ENCODE assay signal across 8 cellular contexts in genomic region chr16:29806096-29806579, GRCh38. TPM values are rescaled to one million over a fixed set of nuclear protein-coding genes. Genes with fewer than 3 reads are reported as not detected.
DNase-seq lines count a peak whose midpoint lies in the region; ATAC-seq, FAIRE-seq and TF ChIP-seq lines count a peak whose summit lies in the region.

TSS of gene MAZ (plus strand) at chr16:29806529. CDS start at chr16:29806702, 173 bp downstream.

- intact Hi-C loops in GM12878 (cut with micrococcal nuclease; ENCODE audit: unreplicated experiment), result loop anchor here (5.0 kb wide), 1 partner anchor 104 kb away; no protein-coding TSS in a partner anchor

- H2AFZ ChIP-seq in GM12878 (ENCODE audit: control insufficient read depth, low read depth, low read length), result peak within 1 kb of the TSS; percentile 61

- H3K9ac ChIP-seq in GM12878 (ENCODE audit: control insufficient read depth, insufficient read depth, low read length), result peak within 1 kb of the TSS; percentile 92
- peak within 1 kb of the TSS; percentile 92 for H3K9ac ChIP-seq in iPS-15b (ENCODE audit: low read depth, low read length)

- SMC1A ChIA-PET in GM12878 (lab: Charles Lee; ENCODE audit: uncharacterized antibody, unreplicated experiment), result no interaction called here

- H3K4me3 ChIP-seq in BJ (ENCODE audit: low read depth, low read length), result peak within 1 kb of the TSS; percentile 67
- peak within 1 kb of the TSS; percentile 76 to 84 (median 78) for H3K4me3 ChIP-seq in Peyer's patch
- H3K4me3 ChIP-seq in GM12878, result peak within 1 kb of the TSS; percentile 90
- peak within 1 kb of the TSS; percentile 90 for H3K4me3 ChIP-seq in iPS-15b (ENCODE audit: low read depth, low read length)
- H3K4me3 ChIP-seq in small intestine (ENCODE audit: low read depth in 1 of 2, low read length in 2 of 2), result peak within 1 kb of the TSS; percentile 84 to 97

- no peak for TF ChIP-seq EP300 in GM12878 (IDR thresholded peaks at IDR 0.05; ENCODE audit: borderline replicate concordance in 1 of 2, control insufficient read depth in 1 of 2, low read depth in 2 of 2, low read length in 2 of 2)

- no CpG with 5 or more reads among the region's 67 CpGs for WGBS in GM12878 (ENCODE audit: insufficient coverage, insufficient replicate concordance, low lambda C conversion rate, missing lambda C conversion rate)
- 1% methylated on average over 49 of the region's 67 CpGs; no CpG with 5 or more reads in 2 of the 3 donors for WGBS in small intestine, 3 donors

- TF ChIP-seq POLR2A in Peyer's patch (IDR thresholded peaks at IDR 0.05) (no peak), GM12878 (IDR thresholded peaks at IDR 0.05; ENCODE audit: low read depth, low read length) (no peak)

- peak; percentile 1 for ATAC-seq in GM21528 (IDR thresholded peaks at IDR 0.05; ENCODE audit: low FRiP score, unreplicated experiment)
- no peak for ATAC-seq in GM12878
- ATAC-seq in GM21423 (IDR thresholded peaks at IDR 0.05; ENCODE audit: unreplicated experiment), result no peak

- TF ChIP-seq RAD21 in GM12878 (IDR thresholded peaks at IDR 0.05; ENCODE audit: insufficient read depth, low read depth, low read length), result no peak

- CTCF ChIA-PET in BJ (lab: Yijun Ruan, JAX), result interaction anchor here (2.8 to 3.0 kb wide), 3 partner anchors 10 to 42 kb away, joined by 15 to 30 read pairs (median 15); partner anchors contain the start of genes MVP and PAGR1
- CTCF ChIA-PET in GM12878 (lab: Yijun Ruan, JAX), result no interaction called here

- POLR2A ChIA-PET in BJ (lab: Charles Lee) (no interaction called here), GM12878 (lab: Charles Lee) (interaction anchor here (1.3 to 4.0 kb wide), 3 partner anchors 9 to 16 kb away, joined by 13 to 40 read pairs (median 13); partner anchors contain the start of genes KIF22, MVP and PAGR1)

- H3K4me1 ChIP-seq in Peyer's patch, result peaks cover 4 to 41% (median 27%) of the 10 kb centered on the region in 4 donors
- peaks cover 28% of the 10 kb centered on the region for H3K4me1 ChIP-seq in GM12878 (ENCODE audit: control insufficient read depth, insufficient read depth, low read length)
- peaks cover 16% of the 10 kb centered on the region for H3K4me1 ChIP-seq in iPS-15b (ENCODE audit: control insufficient read depth, insufficient read depth, low read length)
- H3K4me1 ChIP-seq in small intestine (ENCODE audit: control insufficient read depth in 2 of 2, insufficient read depth in 1 of 2, low read depth in 1 of 2, low read length in 1 of 2), result peaks cover 4 to 16% of the 10 kb centered on the region in 2 donors

- no peak for TF ChIP-seq CTCF in BJ (IDR thresholded peaks at IDR 0.05; ENCODE audit: insufficient read depth, low read depth, low read length)
- no peak for TF ChIP-seq CTCF in Peyer's patch (IDR thresholded peaks at IDR 0.05)
- no peak for TF ChIP-seq CTCF in GM12878 (IDR thresholded peaks at IDR 0.05 in 2 of 3, conservative IDR thresholded peaks at IDR 0.05 in 1 of 3; ENCODE audit: control insufficient read depth in 2 of 3, extremely low read depth in 1 of 3, insufficient read depth in 1 of 3, low read depth in 3 of 3, low read length in 3 of 3)

- DNase-seq in BJ (ENCODE audit: low read depth) (no peak), Peyer's patch (peak in 2 of 3 donors; percentile 74 to 86), GM12878 (ENCODE audit: low read depth, low spot score) (no peak), small intestine (no peak), NCI-H748 treated with DMSO at 0.1 percent for 48 hours (lab: John Stamatoyannopoulos, UW) (no peak)

- no peaks in the 10 kb centered on the region for H3K27me3 ChIP-seq in BJ (ENCODE audit: control insufficient read depth, insufficient read depth, low read length)
- H3K27me3 ChIP-seq in Peyer's patch, result no peaks in the 10 kb centered on the region
- no peaks in the 10 kb centered on the region for H3K27me3 ChIP-seq in GM12878 (replicated peaks in 1 of 2; ENCODE audit: control insufficient read depth in 2 of 2, insufficient read depth in 2 of 2, low read length in 1 of 2)
- H3K27me3 ChIP-seq in iPS-15b (ENCODE audit: control insufficient read depth, insufficient read depth, low read length), result no peaks in the 10 kb centered on the region
- H3K27me3 ChIP-seq in small intestine (ENCODE audit: control insufficient read depth in 2 of 2, insufficient read depth in 2 of 2, low read length in 2 of 2), result no peaks in the 10 kb centered on the region

- FAIRE-seq in GM12878 (lab: Jason Lieb, UNC) (no peak), small intestine (lab: Jason Lieb, UNC) (no peak)

- RAD21 ChIA-PET in GM12878 (lab: Charles Lee; ENCODE audit: unreplicated experiment), result interaction anchor here (0.6 to 2.2 kb wide), 2 partner anchors 10 to 14 kb away, joined by 3 to 24 read pairs; partner anchors contain the start of genes MVP and PAGR1

- H3K4me2 ChIP-seq in GM12878 (ENCODE audit: control insufficient read depth, insufficient read depth), result peak within 1 kb of the TSS; percentile 96

- in situ Hi-C loops in GM12878 (cut with MboI), result no loop called here

- peak within 1 kb of the TSS; percentile 93 to 99 (median 98) for H3K27ac ChIP-seq in Peyer's patch
- peak within 1 kb of the TSS; percentile 91 for H3K27ac ChIP-seq in GM12878 (ENCODE audit: control insufficient read depth, insufficient read depth)
- peak within 1 kb of the TSS; percentile 91 to 98 for H3K27ac ChIP-seq in small intestine (ENCODE audit: low read depth in 1 of 2, low read length in 1 of 2)

- H4K20me1 ChIP-seq in GM12878 (ENCODE audit: control insufficient read depth, insufficient read depth), result no peaks in the 10 kb centered on the region

- H3K36me3 ChIP-seq in BJ (ENCODE audit: control insufficient read depth, insufficient read depth, low read length), result peaks cover 17% of the 10 kb centered on the region
- H3K36me3 ChIP-seq in Peyer's patch, result peaks cover 0 to 18% (median 0%) of the 10 kb centered on the region in 3 donors
- H3K36me3 ChIP-seq in GM12878 (ENCODE audit: control insufficient read depth in 2 of 2, insufficient read depth in 2 of 2, low read length in 1 of 2), result peaks cover 20 to 23% of the 10 kb centered on the region in 2 experiments
- H3K36me3 ChIP-seq in iPS-15b (ENCODE audit: control insufficient read depth, insufficient read depth, low read length), result peaks cover 29% of the 10 kb centered on the region
- no peaks in the 10 kb centered on the region for H3K36me3 ChIP-seq in small intestine (ENCODE audit: control insufficient read depth in 2 of 2, insufficient read depth in 2 of 2, low read length in 2 of 2)

- BruUV-seq in GM12878 (replicated peaks; lab: Mats Ljungman, UMichigan), result no TSS peak

- peaks cover 32% of the 10 kb centered on the region for H3K79me2 ChIP-seq in GM12878 (ENCODE audit: control insufficient read depth, insufficient read depth, low read length)

- H3K9me3 ChIP-seq in Peyer's patch, result no peaks in the 10 kb centered on the region
- no peaks in the 10 kb centered on the region for H3K9me3 ChIP-seq in GM12878 (replicated peaks; ENCODE audit: control insufficient read depth, insufficient read depth, low read length)
- no peaks in the 10 kb centered on the region for H3K9me3 ChIP-seq in iPS-15b (ENCODE audit: control insufficient read depth, insufficient read depth, low read length)
- no peaks in the 10 kb centered on the region for H3K9me3 ChIP-seq in small intestine (ENCODE audit: control insufficient read depth, low read depth)

TF ChIP-seq in GM12878, 131 proteins besides CTCF, POLR2A, EP300 and RAD21 (continues in another document):
- TF ChIP-seq MXI1 (IDR thresholded peaks at IDR 0.05; ENCODE audit: low read depth, low read length) (no peak), TARDBP (IDR thresholded peaks at IDR 0.05; ENCODE audit: borderline replicate concordance) (no peak), EGR1 (IDR thresholded peaks at IDR 0.05; ENCODE audit: borderline replicate concordance in 1 of 2, low read depth in 2 of 2, low read length in 2 of 2) (peak in 1 of 2 experiments; percentile 36; a peak in 1 of 3 replicates)

RNA-seq across cellular contexts. Expression of gene MAZ, which starts in this region (rescaled TPM):
- polyA plus RNA-seq in BJ (2011; rRNA removed), result 105 and 172 TPM in 2 replicates
- polyA minus RNA-seq in BJ (2011; rRNA and poly(A)+ RNA removed), result 160 and 209 TPM in 2 replicates
- total RNA-seq in Peyer's patch, result 100 to 1,000 TPM; 124 to 208 (median 135) TPM
- total RNA-seq in GM12878 (2013; cell fraction: nucleolus; rRNA removed), result 33.0 and 41.7 TPM in 2 replicates
- 184 and 202 TPM in 2 replicates for total RNA-seq in GM12878 (2014; rRNA removed)
- total RNA-seq in GM12878 (2014; rRNA removed; fragmentation: Illumina TruSeq; extraction: Trizol), result 142 and 158 TPM in 2 replicates
- total RNA-seq in GM12878 (2021), result 305 and 309 TPM in 2 replicates
- polyA plus RNA-seq in GM12878 (2011; ENCODE audit: low read depth), result 63.0 TPM
- 57.5 and 100 TPM in 2 replicates for polyA plus RNA-seq in GM12878 (2011; rRNA removed)
- polyA plus RNA-seq in GM12878 (2011; cell fraction: cytosol; rRNA removed), result 148 and 190 TPM in 2 replicates
- polyA plus RNA-seq in GM12878 (2011; cell fraction: nucleus; rRNA removed), result 285 and 333 TPM in 2 replicates
- 205 and 242 TPM in 2 replicates for polyA plus RNA-seq in GM12878 (2012)
- 105 and 184 TPM in 2 replicates for polyA plus RNA-seq in GM12878 (2014; fragmentation: Illumina TruSeq; extraction: Trizol)
- polyA plus RNA-seq in GM12878 (2014; fragmentation: Nextera tagmentation; extraction: Ambion mirVana), result 10 to 100 TPM; 23.9 to 31.4 TPM
- 132 and 171 TPM in 2 replicates for polyA plus RNA-seq in GM12878 (2014; rRNA removed)
- 10 to 100 TPM; 45.1 to 48.9 TPM for polyA plus RNA-seq in GM12878 (2016; fragmentation: Nextera tagmentation; extraction: Ambion mirVana)
- 250 and 328 TPM in 2 replicates for polyA minus RNA-seq in GM12878 (2011; rRNA and poly(A)+ RNA removed)
- polyA minus RNA-seq in GM12878 (2011; cell fraction: cytosol; rRNA and poly(A)+ RNA removed), result 158 and 164 TPM in 2 replicates
- polyA minus RNA-seq in GM12878 (2011; cell fraction: nucleus; rRNA and poly(A)+ RNA removed), result 42.4 and 67.7 TPM in 2 replicates
- 100 to 1,000 TPM in 1 of 3 donors, 10 to 100 TPM in 2; 91.9 to 269 (median 96.2) TPM for polyA plus RNA-seq in small intestine

Comparison
In these comparisons a context has a peak if more than half of its experiments do, and no peak if none do; other contexts are left out.
1. DNase-seq: peak in Peyer's patch (2 of 3); none in BJ (single experiment), GM12878 (single experiment), small intestine (single experiment) and NCI-H748 treated with DMSO at 0.1 percent for 48 hours (single experiment).
2. Peak in every context shown above with its lines, with median percentiles within 50 percentile points of each other: H3K4me3 ChIP-seq and H3K27ac ChIP-seq.